9 cellular contexts compared by ENCODE assay signal in genomic region chr9:89743216-89743575, GRCh38.
DNase-seq lines count a peak whose midpoint lies in the region; ATAC-seq and TF ChIP-seq lines count a peak whose summit lies in the region.
"Had no signal": no experiment of that assay in that cellular context is flagged by ENCODE, and none has a peak within 500 bp of the region (broad histone marks: within the 10 kb centered on the region; RNA-seq: fewer than 3 reads in every experiment).

No MANE protein-coding gene starts in this region.

- no TSS peak for BruUV-seq in A673 (replicated peaks; lab: Mats Ljungman, UMichigan)

- H2AK5ac ChIP-seq in trophoblast cell (ENCODE audit: low read length): peak overlapping the region; percentile 96

- peak overlapping the region; percentile 67 for H3K4me3 Mint-ChIP-seq in activated CD4-positive, alpha-beta T cell treated with anti-CD3 and anti-CD28 coated beads, Interleukin-2, amount 10 ng/mL, durations not matched to agents 24 days and 14 days

- peak overlapping the region; percentile 82 for H4K8ac ChIP-seq in trophoblast cell (ENCODE audit: low read depth, low read length)

- peak overlapping the region; percentile 97 for H2BK5ac ChIP-seq in trophoblast cell (ENCODE audit: low read depth, low read length, poor library complexity)

- no peak for TF ChIP-seq CTCF in A673 (conservative IDR thresholded peaks at IDR 0.05; ENCODE audit: low read depth, low read length)

- peaks cover 7% of the 10 kb centered on the region for H3K79me2 ChIP-seq in trophoblast cell (ENCODE audit: control insufficient read depth, insufficient read depth, low read length, poor library complexity)

- POLR2A ChIA-PET in A673 (lab: Charles Lee; ENCODE audit: low non-redundant PET): no interaction called here

- ATAC-seq in HG02938 (IDR thresholded peaks at IDR 0.05; ENCODE audit: unreplicated experiment): peak; percentile 47

- H3K27me3 Mint-ChIP-seq in activated CD4-positive, alpha-beta T cell treated with anti-CD3 and anti-CD28 coated beads, Interleukin-2, amount 10 ng/mL, durations not matched to agents 24 days and 14 days: no peaks in the 10 kb centered on the region

- peaks cover 6% of the 10 kb centered on the region for H3K9me3 ChIP-seq in trophoblast cell (ENCODE audit: insufficient read depth, low read depth, low read length)
- H3K9me3 ChIP-seq in A673 (ENCODE audit: low read depth, low read length, poor library complexity, severe bottlenecking): no peaks in the 10 kb centered on the region

- H3K9me3 Mint-ChIP-seq in activated CD4-positive, alpha-beta T cell treated with anti-CD3 and anti-CD28 coated beads, Interleukin-2, amount 10 ng/mL, durations not matched to agents 24 days and 14 days: no peaks in the 10 kb centered on the region

- peak overlapping the region; percentile 3 for H3K4me2 ChIP-seq in trophoblast cell (ENCODE audit: low read length)

- no CpG with 5 or more reads among the region's 5 CpGs for WGBS in trophoblast cell (ENCODE audit: extremely low coverage, insufficient coverage, insufficient read length)

- peak overlapping the region; percentile 98 for H4K91ac ChIP-seq in trophoblast cell (ENCODE audit: low read depth, low read length)

- peak overlapping the region; percentile 92 for H3K27ac ChIP-seq in trophoblast cell (ENCODE audit: low read depth, low read length)
- H3K27ac ChIP-seq in A673 (ENCODE audit: low read depth, low read length, poor library complexity, severe bottlenecking): no peak overlapping the region
- H3K27ac ChIP-seq: 22Rv1 had no signal

- H3K4me3 ChIP-seq in trophoblast cell (ENCODE audit: low read depth, low read length) (no peak overlapping the region), A673 (ENCODE audit: low read depth, low read length, poor library complexity, severe bottlenecking) (no peak overlapping the region)

- intact Hi-C loops in activated CD4-positive, alpha-beta T cell treated with anti-CD3 and anti-CD28 coated beads, Interleukin-2, amount 10 ng/mL, durations not matched to agents 24 days and 14 days (cut with micrococcal nuclease): loop anchor here (2.0 to 10.0 kb wide), 5 partner anchors 42 to 428 kb away; partner anchors contain the start of genes CKS2 and SECISBP2
- intact Hi-C loops in A673 (cut with micrococcal nuclease; ENCODE audit: unreplicated experiment): no loop called here

- peak overlapping the region; percentile 25 for H4K12ac ChIP-seq in trophoblast cell (ENCODE audit: low read depth, low read length)

- peak overlapping the region; percentile 73 for H3K18ac ChIP-seq in trophoblast cell (ENCODE audit: low read length)

- no peak overlapping the region for H3K23ac ChIP-seq in trophoblast cell (ENCODE audit: low read length)

- TF ChIP-seq POLR2A in erythroblast (IDR thresholded peaks at IDR 0.05; ENCODE audit: low read length): no peak

- DNase-seq in NK-92 treated with Interleukin-12 subunit alpha and Interleukin-12 subunit beta, amount 100 ng/mL, for 24 hours (lab: John Stamatoyannopoulos, UW): peak; percentile 79
- DNase-seq in NK-92 (lab: John Stamatoyannopoulos, UW; ENCODE audit: unreplicated experiment) (no peak), trophoblast cell (no peak), NCI-H2171 (lab: John Stamatoyannopoulos, UW) (no peak), erythroblast (lab: John Stamatoyannopoulos, UW) (no peak), A673 (ENCODE audit: low spot score) (no peak)
- no peak for DNase-seq in activated CD4-positive, alpha-beta T cell treated with anti-CD3 and anti-CD28 coated beads, Interleukin-2, amount 10 ng/mL, durations not matched to agents 24 days and 14 days

- H2BK120ac ChIP-seq in trophoblast cell (ENCODE audit: insufficient read depth, low read length, poor library complexity): peak overlapping the region; percentile 97

- H3K4ac ChIP-seq in trophoblast cell (ENCODE audit: low read depth, low read length): peak overlapping the region; percentile 56

- peak overlapping the region; percentile 87 for H3K27ac Mint-ChIP-seq in activated CD4-positive, alpha-beta T cell treated with anti-CD3 and anti-CD28 coated beads, Interleukin-2, amount 10 ng/mL, durations not matched to agents 24 days and 14 days

- H3K9ac ChIP-seq in trophoblast cell (ENCODE audit: low read length): no peak overlapping the region

- H3K4me1 ChIP-seq in trophoblast cell (ENCODE audit: control insufficient read depth in 1 of 2, insufficient read depth in 2 of 2, low read length in 2 of 2): peaks cover 47 to 51% of the 10 kb centered on the region in 2 experiments
- H3K4me1 ChIP-seq in A673 (ENCODE audit: insufficient read depth, low read length, poor library complexity, severe bottlenecking): no peaks in the 10 kb centered on the region

- peaks cover 55% of the 10 kb centered on the region for H3K79me1 ChIP-seq in trophoblast cell (ENCODE audit: low read length)

- H3K36me3 ChIP-seq in trophoblast cell (ENCODE audit: control insufficient read depth in 1 of 2, insufficient read depth in 2 of 2, low read length in 2 of 2) (no peaks in the 10 kb centered on the region), A673 (ENCODE audit: insufficient read depth, low read length, poor library complexity, severe bottlenecking) (no peaks in the 10 kb centered on the region)

- H3K36me3 Mint-ChIP-seq in activated CD4-positive, alpha-beta T cell treated with anti-CD3 and anti-CD28 coated beads, Interleukin-2, amount 10 ng/mL, durations not matched to agents 24 days and 14 days (ENCODE audit: low read depth): peaks cover 6% of the 10 kb centered on the region

- H3K27me3 ChIP-seq in trophoblast cell (ENCODE audit: insufficient read depth, low read length): no peaks in the 10 kb centered on the region
- H3K27me3 ChIP-seq in A673 (replicated peaks; ENCODE audit: insufficient read depth, low read depth, low read length, poor library complexity): no peaks in the 10 kb centered on the region

- H2BK12ac ChIP-seq in trophoblast cell (ENCODE audit: low read length): peak overlapping the region; percentile 89

- CTCF ChIA-PET in A673 (lab: Charles Lee): no interaction called here

- peak overlapping the region; percentile 89 for H3K14ac ChIP-seq in trophoblast cell (ENCODE audit: low read length)

- peaks cover 80% of the 10 kb centered on the region for H3K4me1 Mint-ChIP-seq in activated CD4-positive, alpha-beta T cell treated with anti-CD3 and anti-CD28 coated beads, Interleukin-2, amount 10 ng/mL, durations not matched to agents 24 days and 14 days

- H2AFZ ChIP-seq in trophoblast cell (ENCODE audit: insufficient read depth, low read length, poor library complexity): peak overlapping the region; percentile 20
